ENCODE assay signal across 8 cellular contexts in genomic region chr10:35027567-35027966, GRCh38.
A peak's percentile ranks its signal among the peaks of the same experiment; 100 is the strongest.
DNase-seq lines count a peak whose midpoint lies in the region; ATAC-seq and TF ChIP-seq lines count a peak whose summit lies in the region.

No MANE protein-coding gene starts in this region.

- H3K27me3 ChIP-seq in psoas muscle (ENCODE audit: insufficient read depth in 3 of 3, low read length in 2 of 3) = no peaks in the 10 kb centered on the region
- H3K27me3 ChIP-seq in WERI-Rb-1 (ENCODE audit: insufficient read depth, low read depth, severe bottlenecking) = no peaks in the 10 kb centered on the region

- DNase-seq in GM10266 (ENCODE audit: extremely low spot score) (no peak), NCI-H526 (lab: John Stamatoyannopoulos, UW) (peak; percentile 2 to 15), endothelial cell (ENCODE audit: low spot score) (no peak), psoas muscle (no peak), WERI-Rb-1 (no peak)

- H3K9me3 ChIP-seq in psoas muscle = no peaks in the 10 kb centered on the region
- H3K9me3 ChIP-seq in WERI-Rb-1 (ENCODE audit: severe bottlenecking) = no peaks in the 10 kb centered on the region

- no peaks in the 10 kb centered on the region for H3K9me3 Mint-ChIP-seq in endothelial cell (ENCODE audit: unreplicated experiment)

- H3K36me3 Mint-ChIP-seq in endothelial cell (ENCODE audit: low read depth, unreplicated experiment) = peaks cover 4% of the 10 kb centered on the region

- intact Hi-C loops in psoas muscle (cut with DNase I) = no loop called here

- no peak overlapping the region for H3K4me3 ChIP-seq in psoas muscle
- H3K4me3 ChIP-seq in WERI-Rb-1 (ENCODE audit: low read depth, low read length) = no peak overlapping the region

- H3K27ac Mint-ChIP-seq in endothelial cell (ENCODE audit: unreplicated experiment) = no peak overlapping the region

- no peak overlapping the region for H3K4me3 Mint-ChIP-seq in endothelial cell (ENCODE audit: unreplicated experiment)

- ATAC-seq in psoas muscle (no peak), GM18873 (IDR thresholded peaks at IDR 0.05; ENCODE audit: low FRiP score, unreplicated experiment) (no peak), GM21360 (IDR thresholded peaks at IDR 0.05; ENCODE audit: unreplicated experiment) (no peak), HG02885 (IDR thresholded peaks at IDR 0.05; ENCODE audit: poor library complexity, unreplicated experiment) (no peak)

- TF ChIP-seq CTCF in GM10266 (IDR thresholded peaks at IDR 0.05; ENCODE audit: control insufficient read depth, insufficient read depth, low read depth, missing control alignments) (peak; percentile 16), endothelial cell (IDR thresholded peaks at IDR 0.05; ENCODE audit: unreplicated experiment) (peak; percentile 64), psoas muscle (IDR thresholded peaks at IDR 0.05) (peak; percentile 31), WERI-Rb-1 (IDR thresholded peaks at IDR 0.05; ENCODE audit: low read depth, low read length) (no peak)

- no peaks in the 10 kb centered on the region for H3K4me1 Mint-ChIP-seq in endothelial cell (ENCODE audit: unreplicated experiment)

- H3K36me3 ChIP-seq in psoas muscle (ENCODE audit: insufficient read depth in 1 of 2, low read depth in 1 of 2) (peaks cover 6 to 97% of the 10 kb centered on the region in 2 donors), WERI-Rb-1 (peaks cover 8% of the 10 kb centered on the region)

- H3K4me1 ChIP-seq in psoas muscle = no peaks in the 10 kb centered on the region

- H3K27me3 Mint-ChIP-seq in endothelial cell (ENCODE audit: unreplicated experiment) = no peaks in the 10 kb centered on the region

- H3K27ac ChIP-seq in psoas muscle (no peak overlapping the region), WERI-Rb-1 (no peak overlapping the region)

Comparison
In these comparisons a context has a peak if more than half of its experiments do, and no peak if none do; other contexts are left out.
1. DNase-seq: peak in NCI-H526 (2 of 2); none in GM10266 (single experiment), endothelial cell (single experiment), psoas muscle (0 of 2) and WERI-Rb-1 (single experiment).